In the genomic region with DNA sequence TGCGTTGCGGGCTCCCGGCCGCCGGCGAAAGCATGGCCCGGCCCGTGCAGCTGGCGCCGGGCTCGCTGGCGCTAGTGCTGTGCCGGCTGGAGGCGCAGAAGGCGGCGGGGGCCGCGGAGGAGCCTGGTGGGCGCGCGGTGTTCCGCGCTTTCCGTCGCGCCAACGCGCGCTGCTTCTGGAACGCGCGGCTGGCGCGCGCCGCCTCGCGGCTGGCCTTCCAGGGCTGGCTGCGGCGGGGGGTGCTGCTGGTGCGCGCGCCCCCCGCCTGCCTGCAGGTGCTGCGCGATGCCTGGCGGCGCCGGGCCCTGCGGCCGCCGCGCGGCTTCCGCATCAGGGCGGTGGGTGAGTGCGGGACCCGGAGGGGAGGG, we compare ENCODE assay signal across 1 cellular context.
TF ChIP-seq lines count a peak whose summit lies in the region.

No MANE protein-coding gene starts in this region.

TF ChIP-seq in H1, 55 proteins besides CTCF, POLR2A, EP300 and RAD21:
- TF ChIP-seq KDM4A (IDR thresholded peaks at IDR 0.05; ENCODE audit: low read depth, low read length, severe bottlenecking), result peak; percentile 44
